Comparison of ENCODE assay signal across 17 cellular contexts in the genomic region with DNA sequence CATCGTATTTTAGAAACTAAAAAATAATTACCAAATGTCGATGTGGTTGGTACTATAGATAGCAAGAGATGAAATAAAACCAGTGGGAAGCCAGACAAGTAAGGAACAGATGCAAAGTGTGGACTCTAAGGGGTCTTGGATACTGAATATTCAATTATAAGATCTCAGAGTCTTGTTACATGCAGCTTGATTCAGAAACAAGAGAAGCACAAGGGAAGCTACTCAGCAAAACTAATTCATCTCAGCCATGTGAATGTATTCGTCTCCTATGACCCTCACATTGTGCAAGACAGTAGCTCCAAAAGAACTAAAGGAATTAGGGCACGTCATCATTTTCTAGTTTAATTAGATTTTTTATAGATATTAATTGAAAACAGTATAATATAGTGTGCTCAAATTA.
DNase-seq lines count a peak whose midpoint lies in the region; TF ChIP-seq lines count a peak whose summit lies in the region.
"Had no signal": no experiment of that assay in that cellular context is flagged by ENCODE, and none has a peak within 500 bp of the region (broad histone marks: within the 10 kb centered on the region; RNA-seq: fewer than 3 reads in every experiment).

No MANE protein-coding gene starts in this region.

- peak overlapping the region in 58 of 59 donors; percentile 16 to 95 (median 88) for H3K27ac ChIP-seq in dorsolateral prefrontal cortex
- H3K27ac ChIP-seq in temporal lobe (ENCODE audit: low read depth, low read length): peak overlapping the region; percentile 81
- H3K27ac ChIP-seq: A549, C4-2B had no signal

- H3K4me3 ChIP-seq in dorsolateral prefrontal cortex: peak overlapping the region in 2 of 59 donors; percentile 4 to 42
- H3K4me3 ChIP-seq: A549, GM23338 had no signal

- TF ChIP-seq CTCF in dorsolateral prefrontal cortex (IDR thresholded peaks at IDR 0.05 in 54 of 56, conservative IDR thresholded peaks at IDR 0.05 in 2 of 56; ENCODE audit: low read depth in 1 of 56, partially characterized antibody in 56 of 56) (no peak), CD14-positive monocyte (IDR thresholded peaks at IDR 0.05) (no peak)

- no peaks in the 10 kb centered on the region for H3K4me1 Mint-ChIP-seq in CD14-positive monocyte
- H3K4me1 Mint-ChIP-seq: GM23338, H9 had no signal

- intact Hi-C loops in dorsolateral prefrontal cortex (cut with DNase I): loop anchor here (5.0 kb wide), 2 partner anchors 77 to 82 kb away; partner anchors contain the start of gene CDH20 (in 1 of the 2)
- intact Hi-C loops in CD14-positive monocyte (cut with micrococcal nuclease): no loop called here

- peaks cover 0 to 2% (median 0%) of the 10 kb centered on the region in 7 donors for H3K9me3 Mint-ChIP-seq in CD14-positive monocyte
- H3K9me3 Mint-ChIP-seq: CD8-positive, alpha-beta T cell; GM23338; H9 had no signal

- no peaks in the 10 kb centered on the region for H3K27me3 ChIP-seq in dorsolateral prefrontal cortex
- H3K27me3 ChIP-seq: BE2C had no signal

- H3K27me3 Mint-ChIP-seq in CD14-positive monocyte (ENCODE audit: low read depth in 3 of 3): no peaks in the 10 kb centered on the region

- no peaks in the 10 kb centered on the region for H3K36me3 Mint-ChIP-seq in CD14-positive monocyte
- H3K36me3 Mint-ChIP-seq: CD8-positive, alpha-beta T cell had no signal

- DNase-seq in dorsolateral prefrontal cortex: no peak
- DNase-seq in left kidney (ENCODE audit: low read depth, low spot score): peak; percentile 4
- DNase-seq in pons (ENCODE audit: low spot score): peak; percentile 80
- no peak for DNase-seq in effector CD8-positive, alpha-beta T cell (lab: John Stamatoyannopoulos, UW)
- no peak for DNase-seq in T-helper 1 cell
- no peak for DNase-seq in DMS53 (lab: John Stamatoyannopoulos, UW)
- no peak for DNase-seq in CD14-positive monocyte (ENCODE audit: low spot score)
- DNase-seq: BE2C; CD8-positive, alpha-beta T cell; COR-L47; DMS153; GF-D8; H9 had no signal

- no peak overlapping the region for H3K4me3 Mint-ChIP-seq in CD14-positive monocyte
- H3K4me3 Mint-ChIP-seq: CD8-positive, alpha-beta T cell; GM23338; H9 had no signal

- H3K27ac Mint-ChIP-seq in CD14-positive monocyte: no peak overlapping the region
- H3K27ac Mint-ChIP-seq: CD8-positive, alpha-beta T cell; GM23338; H9 had no signal

Comparison
In these comparisons a context has a peak if more than half of its experiments do, and no peak if none do; other contexts are left out.
1. DNase-seq: peak in left kidney (single experiment) and pons (single experiment); none in dorsolateral prefrontal cortex (0 of 10), effector CD8-positive, alpha-beta T cell (single experiment), T-helper 1 cell (0 of 5), DMS53 (single experiment) and CD14-positive monocyte (single experiment).
2. intact Hi-C loops: an anchor here in dorsolateral prefrontal cortex (5.0 kb wide); none called in CD14-positive monocyte.